Comparison of ENCODE assay signal across 12 cellular contexts in the genomic region with DNA sequence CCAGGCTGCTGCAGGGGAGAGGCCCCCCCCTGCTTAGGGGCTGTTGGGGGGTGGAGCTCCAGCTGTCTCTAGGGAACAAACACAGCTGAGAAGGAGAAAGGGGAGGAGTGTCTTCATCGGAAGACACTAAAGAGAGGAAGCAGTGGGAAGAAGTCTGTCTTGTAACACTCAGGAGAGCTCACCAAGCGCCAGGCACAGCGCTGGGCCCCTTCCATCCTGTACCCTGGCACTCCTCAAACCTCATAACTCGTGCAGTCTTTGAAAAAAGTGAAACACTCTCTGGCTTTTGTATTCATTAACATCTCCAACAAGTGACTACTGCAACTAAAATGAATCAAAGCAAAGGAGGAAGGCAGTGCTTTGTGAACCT.
DNase-seq lines count a peak whose midpoint lies in the region; ATAC-seq and TF ChIP-seq lines count a peak whose summit lies in the region.
"Had no signal": no experiment of that assay in that cellular context is flagged by ENCODE, and none has a peak within 500 bp of the region (broad histone marks: within the 10 kb centered on the region; RNA-seq: fewer than 3 reads in every experiment).

No MANE protein-coding gene starts in this region.

- peaks cover 28% of the 10 kb centered on the region for H3K27me3 ChIP-seq in IMR-90 (ENCODE audit: control insufficient read depth, insufficient read depth, low read length)

- no TSS peak for BruUV-seq in IMR-90 (replicated peaks; lab: Mats Ljungman, UMichigan)

- peak; percentile 48 for DNase-seq in CD1c-positive myeloid dendritic cell (ENCODE audit: extremely low spot score)
- no peak for DNase-seq in IMR-90
- DNase-seq in activated naive CD8-positive, alpha-beta T cell treated with anti-CD3 and anti-CD28 coated beads for 36 hours, result no peak
- no peak for DNase-seq in natural killer cell
- no peak for DNase-seq in SHP77 (lab: John Stamatoyannopoulos, UW)
- DNase-seq in SIG-M5 treated with dmso at 0.1 percent for 504 hours (lab: John Stamatoyannopoulos, UW; ENCODE audit: unreplicated experiment), result no peak
- DNase-seq: activated gamma-delta T cell; effector CD4-positive, alpha-beta T cell; NCI-H1105 had no signal

- TF ChIP-seq RAD21 in IMR-90 (IDR thresholded peaks at IDR 0.05; ENCODE audit: low read length), result no peak

- H3K4me3 ChIP-seq in IMR-90 (ENCODE audit: insufficient read depth, low read depth, low read length), result no peak overlapping the region
- H3K4me3 ChIP-seq: thoracic aorta had no signal

- no peak overlapping the region for H3K14ac ChIP-seq in IMR-90 (replicated peaks; ENCODE audit: low read depth, low read length)

- intact Hi-C loops in IMR-90 (cut with micrococcal nuclease) (no loop called here), natural killer cell (cut with micrococcal nuclease) (no loop called here)

- no peaks in the 10 kb centered on the region for H3K27me3 Mint-ChIP-seq in activated naive CD8-positive, alpha-beta T cell treated with anti-CD3 and anti-CD28 coated beads for 36 hours
- peaks cover 16 to 20% of the 10 kb centered on the region in 2 donors for H3K27me3 Mint-ChIP-seq in natural killer cell (ENCODE audit: low read depth in 2 of 2)

- H2BK20ac ChIP-seq in IMR-90 (ENCODE audit: low read depth, low read length), result no peak overlapping the region

- no peak overlapping the region for H2AK9ac ChIP-seq in IMR-90 (replicated peaks; ENCODE audit: low read depth, low read length, poor library complexity)

- peaks cover 48% of the 10 kb centered on the region for H3K4me1 Mint-ChIP-seq in activated naive CD8-positive, alpha-beta T cell treated with anti-CD3 and anti-CD28 coated beads for 36 hours
- H3K4me1 Mint-ChIP-seq in natural killer cell, result peaks cover 59 to 68% of the 10 kb centered on the region in 2 donors

- TF ChIP-seq POLR2A in IMR-90 (IDR thresholded peaks at IDR 0.05; ENCODE audit: low read depth, low read length), result no peak

- H3K9ac ChIP-seq in IMR-90 (ENCODE audit: low read depth, low read length), result no peak overlapping the region

- H3K36me3 ChIP-seq in IMR-90 (ENCODE audit: control insufficient read depth, insufficient read depth, low read length), result no peaks in the 10 kb centered on the region
- H3K36me3 ChIP-seq: thoracic aorta had no signal

- no peaks in the 10 kb centered on the region for H3K79me1 ChIP-seq in IMR-90 (ENCODE audit: low read depth in 1 of 2, low read length in 2 of 2)

- peaks cover 2% of the 10 kb centered on the region; the same call in 1 of the 2 replicates for H3K4me1 ChIP-seq in IMR-90 (ENCODE audit: control insufficient read depth, insufficient read depth, low read length)

- peak overlapping the region; percentile 65 for H3K27ac Mint-ChIP-seq in activated naive CD8-positive, alpha-beta T cell treated with anti-CD3 and anti-CD28 coated beads for 36 hours
- peak overlapping the region; percentile 76 to 85 for H3K27ac Mint-ChIP-seq in natural killer cell

- H3K18ac ChIP-seq in IMR-90 (ENCODE audit: low read depth, low read length), result no peak overlapping the region; the same call in 1 of the 2 replicates

- ATAC-seq in IMR-90 (ENCODE audit: low read depth), result 0 out of 2 replicates have a peak, but pooled peaks have one; percentile 17
- ATAC-seq in natural killer cell, result no peak
- no peak for ATAC-seq in GM21390 (IDR thresholded peaks at IDR 0.05; ENCODE audit: unreplicated experiment)
- no peak for ATAC-seq in GM21737 (IDR thresholded peaks at IDR 0.05; ENCODE audit: unreplicated experiment)

- H3K4ac ChIP-seq in IMR-90 (ENCODE audit: low read depth, low read length), result no peak overlapping the region

- peaks cover 13% of the 10 kb centered on the region for H3K9me3 Mint-ChIP-seq in activated naive CD8-positive, alpha-beta T cell treated with anti-CD3 and anti-CD28 coated beads for 36 hours
- H3K9me3 Mint-ChIP-seq in natural killer cell, result no peaks in the 10 kb centered on the region

- no peak overlapping the region for H4K91ac ChIP-seq in IMR-90 (ENCODE audit: insufficient read depth, low read depth, low read length)

- H3K4me2 ChIP-seq in IMR-90 (ENCODE audit: low read depth, low read length), result no peak overlapping the region

- H2BK120ac ChIP-seq in IMR-90 (ENCODE audit: low read depth, low read length), result no peak overlapping the region

- dilution Hi-C loops in IMR-90 (cut with HindIII; ENCODE audit: low sequenced_read_pairs, unreplicated experiment), result no loop called here

- H3K9me1 ChIP-seq in IMR-90 (ENCODE audit: insufficient read depth, low read length), result no peaks in the 10 kb centered on the region

- TF ChIP-seq CTCF in IMR-90 (conservative IDR thresholded peaks at IDR 0.05; ENCODE audit: low read depth, low read length) (no peak), natural killer cell (IDR thresholded peaks at IDR 0.05) (no peak)

- POLR2A ChIA-PET in IMR-90 (lab: Charles Lee; ENCODE audit: unreplicated experiment), result no interaction called here

- CTCF ChIA-PET in IMR-90 (lab: Yijun Ruan, JAX), result no interaction called here

- H2AK5ac ChIP-seq in IMR-90 (ENCODE audit: low read depth, low read length), result no peak overlapping the region

- H3K23ac ChIP-seq in IMR-90 (ENCODE audit: low read depth, low read length), result no peak overlapping the region

- H4K8ac ChIP-seq in IMR-90 (ENCODE audit: low read depth in 2 of 2, low read length in 2 of 2), result no peak overlapping the region

- H2BK15ac ChIP-seq in IMR-90 (ENCODE audit: low read depth, low read length), result no peak overlapping the region

- no peaks in the 10 kb centered on the region for H3K9me3 ChIP-seq in IMR-90 (ENCODE audit: control insufficient read depth, insufficient read depth, low read length)
- H3K9me3 ChIP-seq: thoracic aorta had no signal

- H3K27ac ChIP-seq in IMR-90 (ENCODE audit: insufficient read depth, low read length), result no peak overlapping the region
- H3K27ac ChIP-seq: thoracic aorta had no signal

- no peak overlapping the region; the same call in 1 of the 2 replicates for H4K5ac ChIP-seq in IMR-90 (ENCODE audit: low read depth, low read length)

- no peak overlapping the region for H2AFZ ChIP-seq in IMR-90 (replicated peaks; ENCODE audit: low read length, poor library complexity)

- H3K56ac ChIP-seq in IMR-90 (ENCODE audit: extremely low read depth, insufficient read depth, low read length), result no peak overlapping the region

- no CpG with 5 or more reads among the region's 4 CpGs for WGBS in IMR-90 (ENCODE audit: extremely low coverage in 2 of 2, insufficient read length in 1 of 2), 2 experiments

- H3K4me3 Mint-ChIP-seq in activated naive CD8-positive, alpha-beta T cell treated with anti-CD3 and anti-CD28 coated beads for 36 hours, result peak overlapping the region; percentile 40
- peak overlapping the region; percentile 57 for H3K4me3 Mint-ChIP-seq in natural killer cell

- no peak overlapping the region for H2BK5ac ChIP-seq in IMR-90 (ENCODE audit: low read depth, low read length, poor library complexity, severe bottlenecking)

- H3K36me3 Mint-ChIP-seq in activated naive CD8-positive, alpha-beta T cell treated with anti-CD3 and anti-CD28 coated beads for 36 hours, result peaks cover 19% of the 10 kb centered on the region
- H3K36me3 Mint-ChIP-seq in natural killer cell, result no peaks in the 10 kb centered on the region

- in situ Hi-C loops in IMR-90 (cut with MboI; ENCODE audit: low sequenced_read_pairs), result no loop called here

- no peaks in the 10 kb centered on the region for H4K20me1 ChIP-seq in IMR-90 (ENCODE audit: insufficient read depth, low read length)

TF ChIP-seq in IMR-90, 13 proteins besides CTCF, POLR2A, EP300 and RAD21:
- TF ChIP-seq NFE2L2 (IDR thresholded peaks at IDR 0.05; ENCODE audit: low read depth, low read length) (no peak), MXI1 (IDR thresholded peaks at IDR 0.05; ENCODE audit: borderline replicate concordance, low read depth, low read length) (no peak), MAZ (IDR thresholded peaks at IDR 0.05; ENCODE audit: borderline replicate concordance, low read depth, low read length) (no peak), CHD1 (IDR thresholded peaks at IDR 0.05; ENCODE audit: low read depth, low read length) (no peak), MAFK (IDR thresholded peaks at IDR 0.05; ENCODE audit: low read depth, low read length) (no peak), FOS (IDR thresholded peaks at IDR 0.05; ENCODE audit: low read depth, low read length) (no peak), SMC3 (IDR thresholded peaks at IDR 0.05; ENCODE audit: low read depth, low read length) (no peak), RFX5 (IDR thresholded peaks at IDR 0.05; ENCODE audit: low read depth, low read length) (no peak), BHLHE40 (IDR thresholded peaks at IDR 0.05; ENCODE audit: low read depth, low read length) (no peak), RCOR1 (IDR thresholded peaks at IDR 0.05; ENCODE audit: insufficient replicate concordance, low read length) (no peak), CEBPB (IDR thresholded peaks at IDR 0.05; ENCODE audit: low read depth, low read length) (no peak)
- TF ChIP-seq, protein P1, sequence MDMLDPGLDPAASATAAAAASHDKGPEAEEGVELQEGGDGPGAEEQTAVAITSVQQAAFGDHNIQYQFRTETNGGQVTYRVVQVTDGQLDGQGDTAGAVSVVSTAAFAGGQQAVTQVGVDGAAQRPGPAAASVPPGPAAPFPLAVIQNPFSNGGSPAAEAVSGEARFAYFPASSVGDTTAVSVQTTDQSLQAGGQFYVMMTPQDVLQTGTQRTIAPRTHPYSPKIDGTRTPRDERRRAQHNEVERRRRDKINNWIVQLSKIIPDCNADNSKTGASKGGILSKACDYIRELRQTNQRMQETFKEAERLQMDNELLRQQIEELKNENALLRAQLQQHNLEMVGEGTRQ (IDR thresholded peaks at IDR 0.05; ENCODE audit: low read depth, low read length), result no peak
- TF ChIP-seq, protein P2, sequence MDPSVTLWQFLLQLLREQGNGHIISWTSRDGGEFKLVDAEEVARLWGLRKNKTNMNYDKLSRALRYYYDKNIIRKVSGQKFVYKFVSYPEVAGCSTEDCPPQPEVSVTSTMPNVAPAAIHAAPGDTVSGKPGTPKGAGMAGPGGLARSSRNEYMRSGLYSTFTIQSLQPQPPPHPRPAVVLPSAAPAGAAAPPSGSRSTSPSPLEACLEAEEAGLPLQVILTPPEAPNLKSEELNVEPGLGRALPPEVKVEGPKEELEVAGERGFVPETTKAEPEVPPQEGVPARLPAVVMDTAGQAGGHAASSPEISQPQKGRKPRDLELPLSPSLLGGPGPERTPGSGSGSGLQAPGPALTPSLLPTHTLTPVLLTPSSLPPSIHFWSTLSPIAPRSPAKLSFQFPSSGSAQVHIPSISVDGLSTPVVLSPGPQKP (IDR thresholded peaks at IDR 0.05; ENCODE audit: borderline replicate concordance, low read depth, low read length), result no peak
